ENCODE assay signal across 1 cellular context in genomic region chr7:27174077-27175004, GRCh38.
TF ChIP-seq lines count a peak whose summit lies in the region.

Gene HOXA10 (minus strand): TSS chr7:27174320. CDS start chr7:27174306, 14 bp downstream.

TF ChIP-seq in H1, 55 proteins besides CTCF, POLR2A, EP300 and RAD21 (continued from another document):
- TF ChIP-seq CHD7 (IDR thresholded peaks at IDR 0.05; ENCODE audit: insufficient replicate concordance, low read length) (no peak), HDAC6 (IDR thresholded peaks at IDR 0.05; ENCODE audit: low read depth, low read length) (no peak), CTBP2 (IDR thresholded peaks at IDR 0.05; ENCODE audit: borderline replicate concordance, insufficient read depth, insufficient read length, low read length) (no peak), EZH2 (IDR thresholded peaks at IDR 0.05; ENCODE audit: low read depth, low read length, severe bottlenecking) (no peak), JUND (IDR thresholded peaks at IDR 0.05; ENCODE audit: low read length) (no peak), CBX8 (IDR thresholded peaks at IDR 0.05; ENCODE audit: borderline replicate concordance, low read depth, low read length) (0 out of 2 replicates have a peak, but pooled peaks have one; percentile 16), BACH1 (IDR thresholded peaks at IDR 0.05; ENCODE audit: low read length) (no peak), RXRA (IDR thresholded peaks at IDR 0.05; ENCODE audit: insufficient read depth, low read depth, low read length) (no peak), SIX5 (IDR thresholded peaks at IDR 0.05; ENCODE audit: low read depth, low read length) (no peak), SUZ12 (IDR thresholded peaks at IDR 0.05; ENCODE audit: low read length) (peak; percentile 25)
